ENCODE assay signal across 1 cellular context in the genomic region with DNA sequence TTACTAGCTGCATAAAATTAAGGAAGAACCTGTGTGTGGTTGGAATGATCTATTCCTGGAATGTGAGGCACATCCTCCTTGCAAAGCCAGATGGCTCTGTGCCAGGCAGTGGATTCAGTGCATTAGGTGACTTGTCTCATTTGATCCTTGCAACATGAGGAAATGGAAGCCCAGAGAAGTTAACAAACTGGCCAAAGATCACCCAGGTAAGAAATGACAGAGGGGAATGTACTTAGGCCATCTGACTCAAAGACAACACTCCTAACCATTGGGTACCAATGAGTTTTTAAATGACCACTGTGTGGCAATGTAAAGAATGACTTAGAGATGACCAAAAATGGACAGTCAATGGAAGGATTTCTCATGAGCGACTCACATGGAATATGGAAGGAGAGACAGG.
TF ChIP-seq lines count a peak whose summit lies in the region.

No MANE protein-coding gene starts in this region.

TF ChIP-seq in SK-N-SH, 30 proteins besides CTCF, POLR2A, EP300 and RAD21 (continued from another document):
- TF ChIP-seq, protein P1, sequence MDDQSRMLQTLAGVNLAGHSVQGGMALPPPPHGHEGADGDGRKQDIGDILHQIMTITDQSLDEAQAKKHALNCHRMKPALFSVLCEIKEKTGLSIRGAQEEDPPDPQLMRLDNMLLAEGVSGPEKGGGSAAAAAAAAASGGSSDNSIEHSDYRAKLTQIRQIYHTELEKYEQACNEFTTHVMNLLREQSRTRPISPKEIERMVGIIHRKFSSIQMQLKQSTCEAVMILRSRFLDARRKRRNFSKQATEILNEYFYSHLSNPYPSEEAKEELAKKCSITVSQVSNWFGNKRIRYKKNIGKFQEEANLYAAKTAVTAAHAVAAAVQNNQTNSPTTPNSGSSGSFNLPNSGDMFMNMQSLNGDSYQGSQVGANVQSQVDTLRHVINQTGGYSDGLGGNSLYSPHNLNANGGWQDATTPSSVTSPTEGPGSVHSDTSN (IDR thresholded peaks at IDR 0.05) = no peak; the same call in 1 of the 2 replicates
- TF ChIP-seq FOXM1 (IDR thresholded peaks at IDR 0.05; ENCODE audit: low read depth) (no peak), MXI1 (IDR thresholded peaks at IDR 0.05; ENCODE audit: low read depth, low read length) (no peak), NFIC (IDR thresholded peaks at IDR 0.05; ENCODE audit: borderline replicate concordance) (peak; percentile 61), TEAD4 (IDR thresholded peaks at IDR 0.05; ENCODE audit: borderline replicate concordance, insufficient read depth) (peak; percentile 42; the same call in 1 of the 2 replicates), JUND (IDR thresholded peaks at IDR 0.05) (no peak), EZH2phosphoT487 (IDR thresholded peaks at IDR 0.05; ENCODE audit: borderline replicate concordance, low read depth) (no peak), RCOR1 (IDR thresholded peaks at IDR 0.05; ENCODE audit: low read length) (no peak), TAF1 (IDR thresholded peaks at IDR 0.05; ENCODE audit: borderline replicate concordance, low read depth, low read length) (no peak), RFX5 (IDR thresholded peaks at IDR 0.05; ENCODE audit: low read length) (no peak), SIN3A (IDR thresholded peaks at IDR 0.05; ENCODE audit: borderline replicate concordance, low read depth, low read length) (no peak), GATA2 (CRISPR knock-in tag; IDR thresholded peaks at IDR 0.05) (no peak), FOXJ3 (CRISPR knock-in tag; IDR thresholded peaks at IDR 0.05) (no peak)
- TF ChIP-seq, protein P2, sequence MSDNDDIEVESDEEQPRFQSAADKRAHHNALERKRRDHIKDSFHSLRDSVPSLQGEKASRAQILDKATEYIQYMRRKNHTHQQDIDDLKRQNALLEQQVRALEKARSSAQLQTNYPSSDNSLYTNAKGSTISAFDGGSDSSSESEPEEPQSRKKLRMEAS (IDR thresholded peaks at IDR 0.05; ENCODE audit: low read depth) = no peak
- TF ChIP-seq, protein P3, sequence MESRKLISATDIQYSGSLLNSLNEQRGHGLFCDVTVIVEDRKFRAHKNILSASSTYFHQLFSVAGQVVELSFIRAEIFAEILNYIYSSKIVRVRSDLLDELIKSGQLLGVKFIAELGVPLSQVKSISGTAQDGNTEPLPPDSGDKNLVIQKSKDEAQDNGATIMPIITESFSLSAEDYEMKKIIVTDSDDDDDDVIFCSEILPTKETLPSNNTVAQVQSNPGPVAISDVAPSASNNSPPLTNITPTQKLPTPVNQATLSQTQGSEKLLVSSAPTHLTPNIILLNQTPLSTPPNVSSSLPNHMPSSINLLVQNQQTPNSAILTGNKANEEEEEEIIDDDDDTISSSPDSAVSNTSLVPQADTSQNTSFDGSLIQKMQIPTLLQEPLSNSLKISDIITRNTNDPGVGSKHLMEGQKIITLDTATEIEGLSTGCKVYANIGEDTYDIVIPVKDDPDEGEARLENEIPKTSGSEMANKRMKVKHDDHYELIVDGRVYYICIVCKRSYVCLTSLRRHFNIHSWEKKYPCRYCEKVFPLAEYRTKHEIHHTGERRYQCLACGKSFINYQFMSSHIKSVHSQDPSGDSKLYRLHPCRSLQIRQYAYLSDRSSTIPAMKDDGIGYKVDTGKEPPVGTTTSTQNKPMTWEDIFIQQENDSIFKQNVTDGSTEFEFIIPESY (IDR thresholded peaks at IDR 0.05; ENCODE audit: borderline replicate concordance, low read depth) = no peak
- TF ChIP-seq, protein P4, sequence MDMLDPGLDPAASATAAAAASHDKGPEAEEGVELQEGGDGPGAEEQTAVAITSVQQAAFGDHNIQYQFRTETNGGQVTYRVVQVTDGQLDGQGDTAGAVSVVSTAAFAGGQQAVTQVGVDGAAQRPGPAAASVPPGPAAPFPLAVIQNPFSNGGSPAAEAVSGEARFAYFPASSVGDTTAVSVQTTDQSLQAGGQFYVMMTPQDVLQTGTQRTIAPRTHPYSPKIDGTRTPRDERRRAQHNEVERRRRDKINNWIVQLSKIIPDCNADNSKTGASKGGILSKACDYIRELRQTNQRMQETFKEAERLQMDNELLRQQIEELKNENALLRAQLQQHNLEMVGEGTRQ (IDR thresholded peaks at IDR 0.05; ENCODE audit: borderline replicate concordance, low read depth, low read length) = no peak
- TF ChIP-seq, protein P5, sequence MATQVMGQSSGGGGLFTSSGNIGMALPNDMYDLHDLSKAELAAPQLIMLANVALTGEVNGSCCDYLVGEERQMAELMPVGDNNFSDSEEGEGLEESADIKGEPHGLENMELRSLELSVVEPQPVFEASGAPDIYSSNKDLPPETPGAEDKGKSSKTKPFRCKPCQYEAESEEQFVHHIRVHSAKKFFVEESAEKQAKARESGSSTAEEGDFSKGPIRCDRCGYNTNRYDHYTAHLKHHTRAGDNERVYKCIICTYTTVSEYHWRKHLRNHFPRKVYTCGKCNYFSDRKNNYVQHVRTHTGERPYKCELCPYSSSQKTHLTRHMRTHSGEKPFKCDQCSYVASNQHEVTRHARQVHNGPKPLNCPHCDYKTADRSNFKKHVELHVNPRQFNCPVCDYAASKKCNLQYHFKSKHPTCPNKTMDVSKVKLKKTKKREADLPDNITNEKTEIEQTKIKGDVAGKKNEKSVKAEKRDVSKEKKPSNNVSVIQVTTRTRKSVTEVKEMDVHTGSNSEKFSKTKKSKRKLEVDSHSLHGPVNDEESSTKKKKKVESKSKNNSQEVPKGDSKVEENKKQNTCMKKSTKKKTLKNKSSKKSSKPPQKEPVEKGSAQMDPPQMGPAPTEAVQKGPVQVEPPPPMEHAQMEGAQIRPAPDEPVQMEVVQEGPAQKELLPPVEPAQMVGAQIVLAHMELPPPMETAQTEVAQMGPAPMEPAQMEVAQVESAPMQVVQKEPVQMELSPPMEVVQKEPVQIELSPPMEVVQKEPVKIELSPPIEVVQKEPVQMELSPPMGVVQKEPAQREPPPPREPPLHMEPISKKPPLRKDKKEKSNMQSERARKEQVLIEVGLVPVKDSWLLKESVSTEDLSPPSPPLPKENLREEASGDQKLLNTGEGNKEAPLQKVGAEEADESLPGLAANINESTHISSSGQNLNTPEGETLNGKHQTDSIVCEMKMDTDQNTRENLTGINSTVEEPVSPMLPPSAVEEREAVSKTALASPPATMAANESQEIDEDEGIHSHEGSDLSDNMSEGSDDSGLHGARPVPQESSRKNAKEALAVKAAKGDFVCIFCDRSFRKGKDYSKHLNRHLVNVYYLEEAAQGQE (IDR thresholded peaks at IDR 0.05; ENCODE audit: low read depth, low read length) = no peak
